ENCODE assay signal across 35 cellular contexts in the genomic region with DNA sequence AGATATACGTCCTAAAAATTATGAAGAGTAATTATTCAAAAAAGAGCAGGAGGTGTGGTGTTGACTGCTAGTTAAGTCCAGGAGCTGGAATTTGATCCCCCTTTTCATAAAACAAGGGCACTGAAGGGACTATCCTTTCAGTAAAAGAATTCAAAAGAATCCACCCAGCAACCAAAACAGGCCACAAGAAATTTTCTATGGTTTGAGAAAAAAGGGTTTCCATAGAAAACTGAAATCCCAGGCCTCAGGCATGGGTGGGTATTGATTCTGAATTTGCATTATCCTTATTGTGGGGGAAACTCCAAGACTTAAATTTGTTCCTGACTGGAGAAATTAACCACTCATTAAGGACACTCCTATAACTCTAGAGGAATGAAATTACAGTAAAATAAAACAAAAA.
"Had no signal": no experiment of that assay in that cellular context is flagged by ENCODE, and none has a peak within 500 bp of the region (broad histone marks: within the 10 kb centered on the region; RNA-seq: fewer than 3 reads in every experiment).

No MANE protein-coding gene starts in this region.

- H3K4me2 ChIP-seq: KMS-11 had no signal

- H3K27ac ChIP-seq: KMS-11 had no signal

- H3K36me3 ChIP-seq: MG63 had no signal

- H3K4me3 ChIP-seq: MG63 had no signal

- DNase-seq: Karpas-422, Kasumi-1, MG63, MM.1S, MV-4-11, NCI-H1048, NCI-H1092, NCI-H1092 treated with DMSO at 0.1 percent for 48 hours, NCI-H1105, NCI-H1105 treated with DMSO at 0.1 percent for 48 hours, NCI-H1417, NCI-H1417 treated with DMSO at 0.1 percent for 48 hours, NCI-H1436, NCI-H1436 treated with DMSO at 0.1 percent for 48 hours, NCI-H146, NCI-H1694, NCI-H1694 treated with DMSO at 0.1 percent for 48 hours, NCI-H187, NCI-H187 treated with DMSO at 0.1 percent for 48 hours, NCI-H1930, NCI-H2029, NCI-H2029 treated with DMSO at 0.1 percent for 48 hours, NCI-H2081, NCI-H2081 treated with DMSO at 0.1 percent for 48 hours, NCI-H2107, NCI-H2171, NCI-H2171 treated with DMSO at 0.1 percent for 48 hours, NCI-H2227 treated with DMSO at 0.1 percent for 48 hours, NCI-H226, NCI-H345, NCI-H446, NCI-H446 treated with DMSO at 0.1 percent for 48 hours, NCI-H510A, NCI-H510A treated with DMSO at 0.1 percent for 48 hours had no signal

- H3K9me3 ChIP-seq: MG63 had no signal

- H3K9ac ChIP-seq: KMS-11 had no signal
